8 cellular contexts compared by ENCODE assay signal in genomic region chr3:192957441-192957951, GRCh38. TPM values are rescaled to one million over a fixed set of nuclear protein-coding genes. Genes with fewer than 3 reads are reported as not detected.
DNase-seq lines count a peak whose midpoint lies in the region; ATAC-seq, FAIRE-seq and TF ChIP-seq lines count a peak whose summit lies in the region.

No MANE protein-coding gene starts in this region.

- H3K4me1 Mint-ChIP-seq in astrocyte (ENCODE audit: low read depth, unreplicated experiment), result peaks cover 8% of the 10 kb centered on the region

- H3K4me1 ChIP-seq in astrocyte (ENCODE audit: insufficient read depth, low read length) (peaks cover 12% of the 10 kb centered on the region), HepG2 (ENCODE audit: insufficient read depth, low read length) (no peaks in the 10 kb centered on the region), BE2C (no peaks in the 10 kb centered on the region)

- H3K27me3 ChIP-seq in astrocyte (ENCODE audit: insufficient read depth, low read length) (no peaks in the 10 kb centered on the region), HepG2 (ENCODE audit: control insufficient read depth in 1 of 2, insufficient read depth in 2 of 2, low read length in 2 of 2) (no peaks in the 10 kb centered on the region; a peak in 1 of 5 replicates), BE2C (no peaks in the 10 kb centered on the region)

- WGBS in HepG2 (ENCODE audit: low lambda C conversion rate), result 1% methylated on average over 5 of the region's 5 CpGs

- no peaks in the 10 kb centered on the region for H3K36me3 Mint-ChIP-seq in astrocyte (ENCODE audit: low read depth, unreplicated experiment)

- TF ChIP-seq CTCF in astrocyte (IDR thresholded peaks at IDR 0.05; ENCODE audit: insufficient read depth, low read depth, low read length), result no peak
- TF ChIP-seq CTCF in HepG2 (CRISPR knock-in tag; IDR thresholded peaks at IDR 0.05), result no peak
- TF ChIP-seq CTCF in D721Med (IDR thresholded peaks at IDR 0.05; ENCODE audit: insufficient read depth, missing control alignments), result no peak
- TF ChIP-seq CTCF in BE2C (IDR thresholded peaks at IDR 0.05; ENCODE audit: low read depth, low read length), result no peak

- intact Hi-C loops in HepG2 (cut with micrococcal nuclease; ENCODE audit: unreplicated experiment), result no loop called here

- in situ Hi-C loops in HepG2 (cut with HindIII; ENCODE audit: extremely low pct_ligation_motif_present, low pct_unique_long_range_greater_than_20kb), result no loop called here

- DNase-seq in 8988T, result peak; percentile 18
- peak; percentile 91 for DNase-seq in astrocyte (ENCODE audit: low read depth)
- DNase-seq in HepG2 (ENCODE audit: low spot score), result no peak
- no peak for DNase-seq in D341Med (ENCODE audit: low spot score)
- no peak for DNase-seq in D721Med (ENCODE audit: insufficient read length, low spot score)
- DNase-seq in BE2C, result no peak
- DNase-seq in NCI-H2107 treated with DMSO at 0.1 percent for 48 hours (lab: John Stamatoyannopoulos, UW; ENCODE audit: unreplicated experiment), result no peak

- H3K79me2 ChIP-seq in astrocyte (ENCODE audit: insufficient read depth, low read length) (no peaks in the 10 kb centered on the region), HepG2 (ENCODE audit: insufficient read depth, low read length) (no peaks in the 10 kb centered on the region)

- FAIRE-seq in astrocyte (lab: Jason Lieb, UNC) (peak; percentile 39), HepG2 (lab: Jason Lieb, UNC) (no peak), D721Med (lab: Jason Lieb, UNC) (no peak)

- H3K9me3 Mint-ChIP-seq in astrocyte (ENCODE audit: unreplicated experiment), result no peaks in the 10 kb centered on the region

- POLR2A ChIA-PET in HepG2 (lab: Yijun Ruan, JAX), result no interaction called here

- ATAC-seq in HG02588 (IDR thresholded peaks at IDR 0.05; ENCODE audit: unreplicated experiment) (peak; percentile 55), HepG2 (no peak)

- H4K20me1 ChIP-seq in astrocyte (ENCODE audit: insufficient read depth, low read length) (no peaks in the 10 kb centered on the region), HepG2 (ENCODE audit: insufficient read depth, low read length) (no peaks in the 10 kb centered on the region)

- H3K27ac ChIP-seq in astrocyte (ENCODE audit: low read depth, low read length), result peak overlapping the region; percentile 68
- no peak overlapping the region for H3K27ac ChIP-seq in HepG2 (ENCODE audit: extremely low read length, insufficient read depth, low read length)

- CTCF ChIA-PET in HepG2 (lab: Yijun Ruan, JAX; ENCODE audit: low intra/inter-chr PET ratio, low total read pairs), result no interaction called here

- no peak overlapping the region for H3K4me3 Mint-ChIP-seq in astrocyte (ENCODE audit: unreplicated experiment)

- H3K9me3 ChIP-seq in astrocyte (ENCODE audit: insufficient read depth, low read depth, low read length) (no peaks in the 10 kb centered on the region), HepG2 (ENCODE audit: low read length) (no peaks in the 10 kb centered on the region), BE2C (no peaks in the 10 kb centered on the region)

- peak overlapping the region; percentile 7 for H3K4me3 ChIP-seq in astrocyte (ENCODE audit: insufficient read depth, low read depth, low read length)
- H3K4me3 ChIP-seq in HepG2 (replicated peaks in 1 of 3; ENCODE audit: insufficient read depth in 1 of 3, low read depth in 2 of 3, low read length in 3 of 3), result no peak overlapping the region
- no peak overlapping the region for H3K4me3 ChIP-seq in BE2C (ENCODE audit: low read depth, low read length)

- H3K27me3 Mint-ChIP-seq in astrocyte (ENCODE audit: low read depth, unreplicated experiment), result no peaks in the 10 kb centered on the region

- BruUV-seq in HepG2 (replicated peaks; lab: Mats Ljungman, UMichigan), result no TSS peak

- H3K36me3 ChIP-seq in astrocyte (ENCODE audit: insufficient read depth, low read length), result no peaks in the 10 kb centered on the region
- H3K36me3 ChIP-seq in HepG2 (replicated peaks in 1 of 2; ENCODE audit: control insufficient read depth in 1 of 2, insufficient read depth in 2 of 2, low read length in 2 of 2), result no peaks in the 10 kb centered on the region
- no peaks in the 10 kb centered on the region for H3K36me3 ChIP-seq in BE2C

- peak overlapping the region; percentile 65 for H3K4me2 ChIP-seq in astrocyte (ENCODE audit: low read length)
- no peak overlapping the region for H3K4me2 ChIP-seq in HepG2 (ENCODE audit: low read depth, low read length)

- TF ChIP-seq EP300 in HepG2 (IDR thresholded peaks at IDR 0.05; ENCODE audit: low read depth in 2 of 2, low read length in 2 of 2) (no peak), HepG2 (CRISPR knock-in tag; IDR thresholded peaks at IDR 0.05; ENCODE audit: borderline replicate concordance) (no peak)

- TF ChIP-seq POLR2A in HepG2 (IDR thresholded peaks at IDR 0.05; ENCODE audit: insufficient read depth in 1 of 2, low read depth in 2 of 2, low read length in 2 of 2), result no peak

- H3K9ac ChIP-seq in astrocyte (ENCODE audit: low read length) (peak overlapping the region; percentile 24), HepG2 (ENCODE audit: insufficient read depth, low read depth, low read length) (no peak overlapping the region)

- no peak for TF ChIP-seq RAD21 in HepG2 (CRISPR knock-in tag; IDR thresholded peaks at IDR 0.05)

- no peak overlapping the region for H3K27ac Mint-ChIP-seq in astrocyte (ENCODE audit: unreplicated experiment)

- H2AFZ ChIP-seq in astrocyte (ENCODE audit: low read depth, low read length) (peak overlapping the region; percentile 61), HepG2 (ENCODE audit: low read length) (no peak overlapping the region)

TF ChIP-seq in HepG2, 621 proteins besides CTCF, POLR2A, EP300 and RAD21:
- TF ChIP-seq ZNF605 (CRISPR knock-in tag; IDR thresholded peaks at IDR 0.05) (no peak), POLR2AphosphoS2 (IDR thresholded peaks at IDR 0.05; ENCODE audit: low read depth, low read length) (no peak), CEBPB (IDR thresholded peaks at IDR 0.05; ENCODE audit: borderline replicate concordance, low read depth, low read length) (peak; percentile 82), PPARG (CRISPR knock-in tag; conservative IDR thresholded peaks at IDR 0.05) (no peak)

RNA-seq across cellular contexts. Expression of gene MB21D2, which starts 39.8 kb away (rescaled TPM):
- total RNA-seq in astrocyte (10.7 and 11.0 TPM in 2 replicates), HepG2 (2016; rRNA removed; fragmentation: Illumina TruSeq; extraction: Trizol) (1.6 and 2.8 TPM in 2 replicates)
- total RNA-seq in HepG2 (2016; cell fraction: cytosol; rRNA removed; fragmentation: Illumina TruSeq; extraction: Trizol; ENCODE audit: low read depth), result 0.26 and 0.40 TPM in 2 replicates
- total RNA-seq in HepG2 (2016; cell fraction: insoluble cytoplasmic fraction; rRNA removed; fragmentation: Illumina TruSeq; extraction: Trizol), result 2.0 and 2.4 TPM in 2 replicates
- total RNA-seq in HepG2 (2016; cell fraction: membrane; rRNA removed; fragmentation: Illumina TruSeq; extraction: Trizol), result 0.93 and 1.1 TPM in 2 replicates
- total RNA-seq in HepG2 (2016; cell fraction: nucleus; rRNA removed; fragmentation: Illumina TruSeq; extraction: Trizol), result 1.3 and 1.9 TPM in 2 replicates
- 0.85 and 0.90 TPM in 2 replicates for polyA plus RNA-seq in HepG2 (2011; rRNA removed)
- 0.62 and 0.71 TPM in 2 replicates for polyA plus RNA-seq in HepG2 (2011; cell fraction: cytosol; rRNA removed)
- 0.37 and 0.73 TPM in 2 replicates for polyA plus RNA-seq in HepG2 (2011; cell fraction: nucleus; rRNA removed)
- 0.79 and 0.98 TPM in 2 replicates for polyA plus RNA-seq in HepG2 (2012)
- polyA plus RNA-seq in HepG2 (2016; cell fraction: cytosol; fragmentation: Illumina TruSeq; extraction: Trizol; ENCODE audit: low read depth), result 0.07 and 0.15 TPM in 2 replicates
- polyA plus RNA-seq in HepG2 (2016; cell fraction: insoluble cytoplasmic fraction; fragmentation: Illumina TruSeq; extraction: Trizol; ENCODE audit: low read depth), result 1.9 TPM in 2 replicates
- polyA plus RNA-seq in HepG2 (2016; cell fraction: membrane; fragmentation: Illumina TruSeq; extraction: Trizol; ENCODE audit: low read depth), result 0.37 and 0.52 TPM in 2 replicates
- 1.1 and 1.4 TPM in 2 replicates for polyA plus RNA-seq in HepG2 (2016; cell fraction: nucleus; fragmentation: Illumina TruSeq; extraction: Trizol; ENCODE audit: insufficient read depth, low read depth)
- 2.4 and 4.8 TPM in 2 replicates for polyA minus RNA-seq in HepG2 (2011; rRNA and poly(A)+ RNA removed; ENCODE audit: low replicate concordance)
- 0.97 and 1.3 TPM in 2 replicates for polyA minus RNA-seq in HepG2 (2011; cell fraction: cytosol; rRNA and poly(A)+ RNA removed)
- polyA minus RNA-seq in HepG2 (2011; cell fraction: nucleus; rRNA and poly(A)+ RNA removed), result 2.4 and 3.6 TPM in 2 replicates
- 1.4 TPM for polyA plus RNA-seq in BE2C (2012; ENCODE audit: insufficient read depth, insufficient read length, low read depth)

Comparison
In these comparisons a context has a peak if more than half of its experiments do, and no peak if none do; other contexts are left out.
1. DNase-seq: peak in 8988T (single experiment) and astrocyte (single experiment); none in HepG2 (single experiment), D341Med (single experiment), D721Med (single experiment), BE2C (single experiment) and NCI-H2107 treated with DMSO at 0.1 percent for 48 hours (single experiment).